8 cellular contexts compared by ENCODE assay signal in genomic region chr19:6767357-6768235, GRCh38. TPM values are rescaled to one million over a fixed set of nuclear protein-coding genes. Genes with fewer than 3 reads are reported as not detected.
DNase-seq lines count a peak whose midpoint lies in the region; TF ChIP-seq lines count a peak whose summit lies in the region.

TSS of gene SH2D3A (minus strand) at chr19:6767435. CDS start at chr19:6763748, 3,687 bp downstream.

- no peak for TF ChIP-seq CTCF in GM10266 (IDR thresholded peaks at IDR 0.05; ENCODE audit: control insufficient read depth, insufficient read depth, low read depth, missing control alignments)
- no peak for TF ChIP-seq CTCF in NB4 (IDR thresholded peaks at IDR 0.05; ENCODE audit: low read depth, low read length)
- TF ChIP-seq CTCF in astrocyte of the cerebellum (IDR thresholded peaks at IDR 0.05; ENCODE audit: low read depth, low read length, missing control alignments), result no peak

- H3K4me3 Mint-ChIP-seq in T-helper 2 cell treated with Interferon-gamma antibody and Interleukin-4, amounts not matched to agents 5 μg/mL and 100 μg/mL, for 36 hours, result peak within 1 kb of the TSS; percentile 90

- no peak for TF ChIP-seq POLR2A in NB4 (IDR thresholded peaks at IDR 0.05; ENCODE audit: extremely low read depth, insufficient read length)

- POLR2A ChIA-PET in HEK293T (lab: Yijun Ruan, JAX), result interaction anchor here (1.0 to 1.9 kb wide), 2 partner anchors 29 to 31 kb away, joined by 4 to 8 read pairs; partner anchors contain the start of gene GPR108

- no peaks in the 10 kb centered on the region for H3K9me3 Mint-ChIP-seq in T-helper 2 cell treated with Interferon-gamma antibody and Interleukin-4, amounts not matched to agents 5 μg/mL and 100 μg/mL, for 36 hours

- H3K36me3 Mint-ChIP-seq in T-helper 2 cell treated with Interferon-gamma antibody and Interleukin-4, amounts not matched to agents 5 μg/mL and 100 μg/mL, for 36 hours (ENCODE audit: low read depth), result no peaks in the 10 kb centered on the region

- CTCF ChIA-PET in HEK293T (lab: Yijun Ruan, JAX), result interaction anchor here (0.6 to 1.7 kb wide), 3 partner anchors 29 to 134 kb away, joined by 3 to 5 read pairs (median 3); no protein-coding TSS in a partner anchor

- in situ Hi-C loops in astrocyte of the cerebellum (cut with HindIII; ENCODE audit: low sequenced_read_pairs), result no loop called here

- H3K4me3 ChIP-seq in NB4 (ENCODE audit: low read depth, low read length) (no peak within 1 kb of the TSS), astrocyte of the cerebellum (ENCODE audit: low read depth, low read length) (peak within 1 kb of the TSS; percentile 12)

- peak within 1 kb of the TSS; percentile 85 for H3K27ac Mint-ChIP-seq in T-helper 2 cell treated with Interferon-gamma antibody and Interleukin-4, amounts not matched to agents 5 μg/mL and 100 μg/mL, for 36 hours

- peaks cover 33% of the 10 kb centered on the region for H3K4me1 Mint-ChIP-seq in T-helper 2 cell treated with Interferon-gamma antibody and Interleukin-4, amounts not matched to agents 5 μg/mL and 100 μg/mL, for 36 hours (ENCODE audit: low read depth)

- no peaks in the 10 kb centered on the region for H3K27me3 Mint-ChIP-seq in T-helper 2 cell treated with Interferon-gamma antibody and Interleukin-4, amounts not matched to agents 5 μg/mL and 100 μg/mL, for 36 hours (ENCODE audit: low read depth)

- DNase-seq in GM10266 (ENCODE audit: extremely low spot score) (peak; percentile 94), HEK293T (ENCODE audit: extremely low spot score) (peak; percentile 91), NB4 (ENCODE audit: low read depth) (peak; percentile 86), astrocyte of the cerebellum (ENCODE audit: low read depth) (no peak), islet precursor cell (peak; percentile 98), SK-N-DZ (ENCODE audit: low spot score) (no peak)
- peak; percentile 90 for DNase-seq in T-helper 2 cell treated with Interferon-gamma antibody and Interleukin-4, amounts not matched to agents 5 μg/mL and 100 μg/mL, for 36 hours (ENCODE audit: low spot score)
- peak; percentile 89 to 90 for DNase-seq in stimulated activated CD4-positive, alpha-beta T cell treated with anti-CD3 and anti-CD28 coated beads, Interleukin-2, amount 100 ng/mL, for 48 hours

TF ChIP-seq in HEK293T, 16 proteins besides CTCF, POLR2A, EP300 and RAD21:
- TF ChIP-seq BHLHE40 (IDR thresholded peaks at IDR 0.05; ENCODE audit: borderline replicate concordance) (no peak), NFRKB (IDR thresholded peaks at IDR 0.05) (no peak), LEF1 (IDR thresholded peaks at IDR 0.05; ENCODE audit: borderline replicate concordance) (no peak), FOXM1 (IDR thresholded peaks at IDR 0.05; ENCODE audit: borderline replicate concordance) (no peak), ZNF384 (IDR thresholded peaks at IDR 0.05) (peak; percentile 94), SP1 (IDR thresholded peaks at IDR 0.05) (peak; percentile 59; the same call in 1 of the 2 replicates), FOXK2 (IDR thresholded peaks at IDR 0.05) (no peak), FOXA1 (IDR thresholded peaks at IDR 0.05) (no peak)
TF ChIP-seq in HEK293T: peak in this region for 2.

RNA-seq across cellular contexts. Expression of gene SH2D3A, which starts in this region (rescaled TPM):
- 0.71 and 0.80 TPM in 2 replicates for polyA plus RNA-seq in SK-N-DZ (2014; cell fraction: cytosol; rRNA removed)
- polyA plus RNA-seq in SK-N-DZ (2014; cell fraction: nucleus; rRNA removed), result 0.06 and 2.2 TPM in 2 replicates

Comparison
In these comparisons a context has a peak if more than half of its experiments do, and no peak if none do; other contexts are left out.
1. DNase-seq: peak in GM10266 (single experiment), HEK293T (single experiment), NB4 (single experiment), T-helper 2 cell treated with Interferon-gamma antibody and Interleukin-4, amounts not matched to agents 5 μg/mL and 100 μg/mL, for 36 hours (single experiment), islet precursor cell (single experiment) and stimulated activated CD4-positive, alpha-beta T cell treated with anti-CD3 and anti-CD28 coated beads, Interleukin-2, amount 100 ng/mL, for 48 hours (2 of 2); none in astrocyte of the cerebellum (single experiment) and SK-N-DZ (single experiment).